ENCODE assay signal across 19 cellular contexts in the genomic region with DNA sequence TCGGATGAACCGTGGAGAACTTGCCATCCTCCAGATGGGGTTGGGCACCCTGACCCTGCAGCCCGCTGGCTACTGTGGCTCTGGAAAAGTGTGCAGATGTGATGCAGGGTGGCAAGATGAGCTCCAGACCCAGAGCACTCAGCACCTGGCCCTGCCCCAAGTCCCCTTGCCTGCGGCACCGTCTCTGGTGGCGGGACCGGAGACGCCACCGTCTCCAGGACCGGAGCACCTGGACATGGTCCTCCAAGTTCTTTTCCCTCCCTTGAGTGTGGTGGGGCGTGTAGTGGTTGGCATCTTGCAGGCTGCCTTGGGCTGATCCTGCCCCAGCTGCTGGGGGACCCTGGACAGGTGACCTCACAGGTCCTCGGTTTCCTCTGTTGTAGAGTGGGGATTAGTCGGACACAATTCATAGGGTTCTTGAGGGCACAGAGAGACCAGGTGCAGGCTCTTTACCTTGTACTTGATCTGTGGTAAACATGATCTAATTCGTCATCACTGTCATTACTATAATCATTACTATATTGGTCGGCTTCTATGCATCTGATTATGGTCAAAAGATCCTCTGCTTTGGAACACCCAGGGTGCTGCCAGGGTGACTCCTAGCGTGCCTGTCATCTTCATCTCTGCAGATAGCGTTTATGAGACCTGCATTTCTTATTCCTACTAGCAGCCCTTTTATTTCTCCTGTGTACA.
DNase-seq lines count a peak whose midpoint lies in the region; ATAC-seq, FAIRE-seq and TF ChIP-seq lines count a peak whose summit lies in the region.
"Had no signal": no experiment of that assay in that cellular context is flagged by ENCODE, and none has a peak within 500 bp of the region (broad histone marks: within the 10 kb centered on the region; RNA-seq: fewer than 3 reads in every experiment).

No MANE protein-coding gene starts in this region.

- H3K27me3 Mint-ChIP-seq in activated CD8-positive, alpha-beta T cell treated with anti-CD3 and anti-CD28 coated beads for 36 hours, result peaks cover 6% of the 10 kb centered on the region
- H3K27me3 Mint-ChIP-seq in activated CD8-positive, alpha-beta T cell treated with anti-CD3 and anti-CD28 coated beads, Interleukin-2, amount 10 ng/mL, durations not matched to agents 7 days and 5 days (ENCODE audit: low read depth), result peaks cover 4% of the 10 kb centered on the region
- peaks cover 24 to 32% of the 10 kb centered on the region in 2 donors for H3K27me3 Mint-ChIP-seq in stimulated activated naive B cell treated with anti-CD40 and anti-IgM and Interleukin-4, amounts not matched to agents 10 μg/mL and 1 μg/mL and 100 μg/mL, for 72 hours

- H3K27ac ChIP-seq in kidney (ENCODE audit: low read depth in 2 of 2, low read length in 2 of 2) (no peak overlapping the region), PC-3 (ENCODE audit: low read length) (no peak overlapping the region)
- H3K27ac ChIP-seq: HL-60 had no signal

- no peaks in the 10 kb centered on the region for H3K36me3 Mint-ChIP-seq in activated CD8-positive, alpha-beta T cell treated with anti-CD3 and anti-CD28 coated beads for 36 hours (ENCODE audit: low read depth)
- no peaks in the 10 kb centered on the region for H3K36me3 Mint-ChIP-seq in activated CD8-positive, alpha-beta T cell treated with anti-CD3 and anti-CD28 coated beads, Interleukin-2, amount 10 ng/mL, durations not matched to agents 7 days and 5 days (ENCODE audit: low read depth)
- H3K36me3 Mint-ChIP-seq in stimulated activated naive B cell treated with anti-CD40 and anti-IgM and Interleukin-4, amounts not matched to agents 10 μg/mL and 1 μg/mL and 100 μg/mL, for 72 hours, result no peaks in the 10 kb centered on the region
- H3K36me3 Mint-ChIP-seq: CD14-positive monocyte, IgD-negative memory B cell had no signal

- intact Hi-C loops in activated CD8-positive, alpha-beta T cell treated with anti-CD3 and anti-CD28 coated beads for 36 hours (cut with micrococcal nuclease), result no loop called here
- intact Hi-C loops in kidney (cut with DNase I) (no loop called here), PC-3 (cut with micrococcal nuclease) (no loop called here)

- TF ChIP-seq CTCF in activated CD8-positive, alpha-beta T cell treated with anti-CD3 and anti-CD28 coated beads for 36 hours (IDR thresholded peaks at IDR 0.05), result no peak
- TF ChIP-seq CTCF in kidney (IDR thresholded peaks at IDR 0.05; ENCODE audit: borderline replicate concordance, extremely low read depth, insufficient read depth) (no peak), PC-3 (conservative IDR thresholded peaks at IDR 0.05; ENCODE audit: low read depth, low read length) (no peak)

- FAIRE-seq in kidney (lab: Jason Lieb, UNC), result no peak
- FAIRE-seq: HTR-8/SVneo had no signal

- no peaks in the 10 kb centered on the region for H3K79me2 ChIP-seq in PC-3 (ENCODE audit: low read length)

- ATAC-seq in activated CD8-positive, alpha-beta T cell treated with anti-CD3 and anti-CD28 coated beads for 36 hours, result peak; percentile 27
- no peak for ATAC-seq in activated CD8-positive, alpha-beta T cell treated with anti-CD3 and anti-CD28 coated beads, Interleukin-2, amount 10 ng/mL, durations not matched to agents 7 days and 5 days
- peak; percentile 56 to 63 for ATAC-seq in stimulated activated naive B cell treated with anti-CD40 and anti-IgM and Interleukin-4, amounts not matched to agents 10 μg/mL and 1 μg/mL and 100 μg/mL, for 72 hours (replicated peaks)
- no peak for ATAC-seq in PC-3

- H3K36me3 ChIP-seq in kidney (ENCODE audit: control insufficient read depth in 1 of 2, insufficient read depth in 2 of 2, low read length in 2 of 2), result no peaks in the 10 kb centered on the region
- H3K36me3 ChIP-seq in PC-3 (ENCODE audit: low read depth, low read length), result no peaks in the 10 kb centered on the region

- H3K9me2 ChIP-seq in PC-3 (replicated peaks; ENCODE audit: low read length), result no peaks in the 10 kb centered on the region

- POLR2A ChIA-PET in activated CD8-positive, alpha-beta T cell treated with anti-CD3 and anti-CD28 coated beads for 36 hours (lab: Charles Lee), result no interaction called here
- POLR2A ChIA-PET in activated CD8-positive, alpha-beta T cell treated with anti-CD3 and anti-CD28 coated beads, Interleukin-2, amount 10 ng/mL, durations not matched to agents 7 days and 5 days (lab: Charles Lee), result no interaction called here
- POLR2A ChIA-PET in PC-3 (lab: Charles Lee; ENCODE audit: unreplicated experiment), result no interaction called here

- no peaks in the 10 kb centered on the region for H3K4me1 ChIP-seq in kidney (ENCODE audit: control insufficient read depth in 1 of 2, insufficient read depth in 1 of 2, low read depth in 1 of 2, low read length in 2 of 2)
- no peaks in the 10 kb centered on the region for H3K4me1 ChIP-seq in PC-3 (ENCODE audit: insufficient read depth, low read length)

- H3K9ac ChIP-seq in kidney (ENCODE audit: low read length in 2 of 2) (no peak overlapping the region), PC-3 (ENCODE audit: low read length) (no peak overlapping the region)

- H2AFZ ChIP-seq in PC-3 (ENCODE audit: low read length), result no peak overlapping the region

- H3K4me3 Mint-ChIP-seq in activated CD8-positive, alpha-beta T cell treated with anti-CD3 and anti-CD28 coated beads for 36 hours, result no peak overlapping the region
- no peak overlapping the region for H3K4me3 Mint-ChIP-seq in activated CD8-positive, alpha-beta T cell treated with anti-CD3 and anti-CD28 coated beads, Interleukin-2, amount 10 ng/mL, durations not matched to agents 7 days and 5 days
- no peak overlapping the region for H3K4me3 Mint-ChIP-seq in stimulated activated naive B cell treated with anti-CD40 and anti-IgM and Interleukin-4, amounts not matched to agents 10 μg/mL and 1 μg/mL and 100 μg/mL, for 72 hours
- H3K4me3 Mint-ChIP-seq: IgD-negative memory B cell had no signal

- peaks cover 6% of the 10 kb centered on the region for H3K4me1 Mint-ChIP-seq in activated CD8-positive, alpha-beta T cell treated with anti-CD3 and anti-CD28 coated beads for 36 hours (ENCODE audit: low read depth)
- peaks cover 9% of the 10 kb centered on the region for H3K4me1 Mint-ChIP-seq in activated CD8-positive, alpha-beta T cell treated with anti-CD3 and anti-CD28 coated beads, Interleukin-2, amount 10 ng/mL, durations not matched to agents 7 days and 5 days (ENCODE audit: low read depth)
- peaks cover 7 to 14% of the 10 kb centered on the region in 2 donors for H3K4me1 Mint-ChIP-seq in stimulated activated naive B cell treated with anti-CD40 and anti-IgM and Interleukin-4, amounts not matched to agents 10 μg/mL and 1 μg/mL and 100 μg/mL, for 72 hours

- H3F3A ChIP-seq in PC-3 (ENCODE audit: low read length, unreplicated experiment), result no peaks in the 10 kb centered on the region

- no TSS peak for BruUV-seq in PC-3 (replicated peaks; lab: Mats Ljungman, UMichigan)

- CTCF ChIA-PET in activated CD8-positive, alpha-beta T cell treated with anti-CD3 and anti-CD28 coated beads for 36 hours (lab: Charles Lee), result no interaction called here
- CTCF ChIA-PET in activated CD8-positive, alpha-beta T cell treated with anti-CD3 and anti-CD28 coated beads, Interleukin-2, amount 10 ng/mL, durations not matched to agents 7 days and 5 days (lab: Charles Lee), result no interaction called here
- CTCF ChIA-PET in PC-3 (lab: Charles Lee), result interaction anchor here (0.5 kb wide), 1 partner anchor 281 kb away, joined by 3 read pairs; no protein-coding TSS in a partner anchor

- no peak overlapping the region for H3K4me2 ChIP-seq in PC-3 (ENCODE audit: low read length)

- H3K27me3 ChIP-seq in PC-3 (ENCODE audit: low read length), result no peaks in the 10 kb centered on the region

- no peaks in the 10 kb centered on the region for H3K9me3 Mint-ChIP-seq in activated CD8-positive, alpha-beta T cell treated with anti-CD3 and anti-CD28 coated beads for 36 hours
- no peaks in the 10 kb centered on the region for H3K9me3 Mint-ChIP-seq in activated CD8-positive, alpha-beta T cell treated with anti-CD3 and anti-CD28 coated beads, Interleukin-2, amount 10 ng/mL, durations not matched to agents 7 days and 5 days (ENCODE audit: insufficient read depth)
- H3K9me3 Mint-ChIP-seq in stimulated activated naive B cell treated with anti-CD40 and anti-IgM and Interleukin-4, amounts not matched to agents 10 μg/mL and 1 μg/mL and 100 μg/mL, for 72 hours, result peaks cover 2 to 5% of the 10 kb centered on the region in 2 donors

- no peaks in the 10 kb centered on the region for H3K9me3 ChIP-seq in kidney (ENCODE audit: control insufficient read depth in 1 of 2, low read length in 2 of 2)
- no peaks in the 10 kb centered on the region for H3K9me3 ChIP-seq in PC-3 (ENCODE audit: low read length)

- no peaks in the 10 kb centered on the region for H4K20me1 ChIP-seq in PC-3 (ENCODE audit: low read length)

- H3K27ac Mint-ChIP-seq in activated CD8-positive, alpha-beta T cell treated with anti-CD3 and anti-CD28 coated beads for 36 hours, result no peak overlapping the region
- H3K27ac Mint-ChIP-seq in activated CD8-positive, alpha-beta T cell treated with anti-CD3 and anti-CD28 coated beads, Interleukin-2, amount 10 ng/mL, durations not matched to agents 7 days and 5 days, result no peak overlapping the region
- H3K27ac Mint-ChIP-seq in stimulated activated naive B cell treated with anti-CD40 and anti-IgM and Interleukin-4, amounts not matched to agents 10 μg/mL and 1 μg/mL and 100 μg/mL, for 72 hours, result no peak overlapping the region
- H3K27ac Mint-ChIP-seq: CD14-positive monocyte, IgD-negative memory B cell had no signal

- H3K4me3 ChIP-seq in kidney (ENCODE audit: low read length in 2 of 2) (no peak overlapping the region), PC-3 (ENCODE audit: low read length) (no peak overlapping the region)

- DNase-seq in activated CD8-positive, alpha-beta T cell treated with anti-CD3 and anti-CD28 coated beads for 36 hours, result no peak
- no peak for DNase-seq in activated CD8-positive, alpha-beta T cell treated with anti-CD3 and anti-CD28 coated beads, Interleukin-2, amount 10 ng/mL, durations not matched to agents 7 days and 5 days
- DNase-seq in DMS79 (lab: John Stamatoyannopoulos, UW) (peak; percentile 78), kidney (peak; percentile 52), SKM-1 treated with dmso at 0.1 percent for 144 hours (lab: John Stamatoyannopoulos, UW; ENCODE audit: unreplicated experiment) (no peak), middle frontal gyrus (ENCODE audit: extremely low spot score, low spot score) (no peak), PC-3 (no peak)
- no peak for DNase-seq in stimulated activated naive B cell treated with anti-CD40 and anti-IgM and Interleukin-4, amounts not matched to agents 10 μg/mL and 1 μg/mL and 100 μg/mL, for 72 hours
- DNase-seq: 8988T, COR-L47, GOT3, NCI-H1417, NCI-H187 treated with DMSO at 0.1 percent for 48 hours, NCI-H2171, NCI-H748 treated with DMSO at 0.1 percent for 48 hours had no signal

Comparison
In these comparisons a context has a peak if more than half of its experiments do, and no peak if none do; other contexts are left out.
1. ATAC-seq: peak in activated CD8-positive, alpha-beta T cell treated with anti-CD3 and anti-CD28 coated beads for 36 hours (single experiment) and stimulated activated naive B cell treated with anti-CD40 and anti-IgM and Interleukin-4, amounts not matched to agents 10 μg/mL and 1 μg/mL and 100 μg/mL, for 72 hours (2 of 2); none in activated CD8-positive, alpha-beta T cell treated with anti-CD3 and anti-CD28 coated beads, Interleukin-2, amount 10 ng/mL, durations not matched to agents 7 days and 5 days (single experiment) and PC-3 (single experiment).
2. DNase-seq: peak in DMS79 (single experiment) and kidney (single experiment); none in activated CD8-positive, alpha-beta T cell treated with anti-CD3 and anti-CD28 coated beads for 36 hours (single experiment), activated CD8-positive, alpha-beta T cell treated with anti-CD3 and anti-CD28 coated beads, Interleukin-2, amount 10 ng/mL, durations not matched to agents 7 days and 5 days (single experiment), stimulated activated naive B cell treated with anti-CD40 and anti-IgM and Interleukin-4, amounts not matched to agents 10 μg/mL and 1 μg/mL and 100 μg/mL, for 72 hours (single experiment), SKM-1 treated with dmso at 0.1 percent for 144 hours (single experiment), middle frontal gyrus (single experiment) and PC-3 (single experiment).